ENCODE assay signal across 25 cellular contexts in the genomic region with DNA sequence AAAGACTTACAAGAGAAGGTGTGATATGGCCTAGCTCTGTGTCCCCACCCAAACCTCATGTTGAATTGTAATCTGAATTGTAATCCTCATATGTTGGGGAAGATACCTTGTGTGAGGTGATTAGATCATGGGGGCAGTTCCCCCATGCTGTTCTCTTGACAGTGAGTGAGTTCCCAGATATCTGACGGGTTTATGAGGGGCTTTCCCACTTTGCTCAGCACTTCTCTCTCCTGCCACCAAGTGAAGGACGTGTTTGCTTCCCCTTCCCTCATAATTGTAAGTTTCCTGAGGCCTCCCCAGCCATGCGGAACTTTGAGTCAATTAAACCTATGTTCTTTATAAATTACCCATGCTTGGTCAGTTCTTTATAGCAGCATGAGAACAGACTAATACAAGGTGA.
"Had no signal": no experiment of that assay in that cellular context is flagged by ENCODE, and none has a peak within 500 bp of the region (broad histone marks: within the 10 kb centered on the region; RNA-seq: fewer than 3 reads in every experiment).

No MANE protein-coding gene starts in this region.

- DNase-seq: activated CD4-positive, alpha-beta T cell treated with anti-CD3 and anti-CD28 coated beads for 48 hours; activated CD4-positive, alpha-beta T cell treated with anti-CD3 and anti-CD28 coated beads, Interleukin-2, amount 50 U/mL, for 48 hours; activated CD8-positive, alpha-beta memory T cell treated with anti-CD3 and anti-CD28 coated beads for 24 hours; activated effector memory CD4-positive, alpha-beta T cell treated with Interleukin-2 at 50 U/mL for 16 hours; activated naive CD4-positive, alpha-beta T cell treated with Interleukin-2 at 50 U/mL for 16 hours; aorta; body of pancreas; cerebellar nuclear complex; colonic mucosa; effector CD8-positive, alpha-beta T cell; gastrocnemius medialis; islet precursor cell; left cardiac atrium; left ventricle myocardium superior; naive B cell; nephron progenitor cell; retina; stimulated activated CD4-positive, alpha-beta T cell treated with anti-CD3 and anti-CD28 coated beads, Interleukin-12 subunit alpha, Interleukin-12 subunit beta, amount 100 ng/mL, for 4 hours; stimulated activated CD4-positive, alpha-beta T cell treated with anti-CD3 and anti-CD28 coated beads, Interleukin-4, amount 100 ng/mL, for 24 hours; stimulated activated naive CD8-positive, alpha-beta T cell treated with anti-CD3 and anti-CD28 coated beads, Interleukin-15, amount 100 ng/mL, for 72 hours; thyroid gland; upper lobe of left lung had no signal

- ATAC-seq: body of pancreas; gastrocnemius medialis; left cardiac atrium; left ventricle myocardium superior; sciatic nerve; stimulated activated effector memory CD8-positive, alpha-beta T cell treated with anti-CD3 and anti-CD28 coated beads, Interleukin-12 subunit alpha, Interleukin-12 subunit beta, amount 100 ng/mL, for 72 hours; stimulated activated naive CD8-positive, alpha-beta T cell treated with anti-CD3 and anti-CD28 coated beads, Interleukin-15, amount 100 ng/mL, for 72 hours had no signal

- H3K4me3 Mint-ChIP-seq: activated naive CD8-positive, alpha-beta T cell; nephron progenitor cell; stimulated activated effector memory CD8-positive, alpha-beta T cell treated with anti-CD3 and anti-CD28 coated beads, Interleukin-12 subunit alpha, Interleukin-12 subunit beta, amount 100 ng/mL, for 72 hours; stimulated activated naive CD8-positive, alpha-beta T cell treated with anti-CD3 and anti-CD28 coated beads, Interleukin-15, amount 100 ng/mL, for 72 hours had no signal

- H3K36me3 Mint-ChIP-seq: naive B cell; stimulated activated effector memory CD8-positive, alpha-beta T cell treated with anti-CD3 and anti-CD28 coated beads, Interleukin-12 subunit alpha, Interleukin-12 subunit beta, amount 100 ng/mL, for 72 hours had no signal

- H3K4me1 Mint-ChIP-seq: stimulated activated effector memory CD8-positive, alpha-beta T cell treated with anti-CD3 and anti-CD28 coated beads, Interleukin-12 subunit alpha, Interleukin-12 subunit beta, amount 100 ng/mL, for 72 hours had no signal

- H3K9me3 Mint-ChIP-seq: stimulated activated effector memory CD8-positive, alpha-beta T cell treated with anti-CD3 and anti-CD28 coated beads, Interleukin-12 subunit alpha, Interleukin-12 subunit beta, amount 100 ng/mL, for 72 hours had no signal

- H3K27ac Mint-ChIP-seq: activated naive CD8-positive, alpha-beta T cell; naive B cell; nephron progenitor cell; stimulated activated effector memory CD8-positive, alpha-beta T cell treated with anti-CD3 and anti-CD28 coated beads, Interleukin-12 subunit alpha, Interleukin-12 subunit beta, amount 100 ng/mL, for 72 hours; stimulated activated naive CD8-positive, alpha-beta T cell treated with anti-CD3 and anti-CD28 coated beads, Interleukin-15, amount 100 ng/mL, for 72 hours had no signal
